ENCODE assay signal across 10 cellular contexts in genomic region chr19:35143231-35143715, GRCh38. TPM values are rescaled to one million over a fixed set of nuclear protein-coding genes. Genes with fewer than 3 reads are reported as not detected.
DNase-seq lines count a peak whose midpoint lies in the region; ATAC-seq, FAIRE-seq and TF ChIP-seq lines count a peak whose summit lies in the region.
"Had no signal": no experiment of that assay in that cellular context is flagged by ENCODE, and none has a peak within 500 bp of the region (broad histone marks: within the 10 kb centered on the region; RNA-seq: fewer than 3 reads in every experiment).

Gene FXYD7, plus strand, starts transcription at chr19:35143255. Its CDS starts 79 bp downstream, at chr19:35143334.

- peaks cover 30% of the 10 kb centered on the region for H3K4me1 Mint-ChIP-seq in activated naive CD8-positive, alpha-beta T cell (ENCODE audit: low read depth)

- peaks cover 46% of the 10 kb centered on the region for H3K4me1 ChIP-seq in A549
- H3K4me1 ChIP-seq in lower lobe of right lung, result peaks cover 23% of the 10 kb centered on the region

- CTCF ChIA-PET in A549 (lab: Yijun Ruan, JAX), result interaction anchor here (0.6 to 11.0 kb wide), 19 partner anchors 8 to 379 kb away, joined by 3 to 163 read pairs (median 4); partner anchors contain the start of genes FXYD3, FXYD5, LGI4 and USF2

- no peaks in the 10 kb centered on the region for H3K9me3 Mint-ChIP-seq in activated naive CD8-positive, alpha-beta T cell (ENCODE audit: low read depth)

- H3K4me3 ChIP-seq in A549 (peak within 1 kb of the TSS; percentile 36), H7 (ENCODE audit: insufficient read depth, low read depth, low read length) (peak within 1 kb of the TSS; percentile 64), lower lobe of right lung (peak within 1 kb of the TSS; percentile 19)

- H3K36me3 ChIP-seq in H7 (replicated peaks; ENCODE audit: control insufficient read depth, insufficient read depth, low read length) (no peaks in the 10 kb centered on the region), lower lobe of right lung (no peaks in the 10 kb centered on the region)

- peak within 1 kb of the TSS; percentile 81 for H3K4me3 Mint-ChIP-seq in activated naive CD8-positive, alpha-beta T cell

- TF ChIP-seq EP300 in A549 (IDR thresholded peaks at IDR 0.05), result no peak

- TF ChIP-seq POLR2A in A549 (IDR thresholded peaks at IDR 0.05; ENCODE audit: low read length), result no peak

- H3K27me3 Mint-ChIP-seq in activated naive CD8-positive, alpha-beta T cell, result no peaks in the 10 kb centered on the region

- DNase-seq in A549 (ENCODE audit: low read depth in 1 of 2, low spot score in 1 of 2) (no peak), H7 (peak; percentile 75), lower lobe of right lung (no peak), NCI-H446 (lab: John Stamatoyannopoulos, UW) (no peak), NCI-H2196 (lab: John Stamatoyannopoulos, UW; ENCODE audit: unreplicated experiment) (no peak), GM20000 (ENCODE audit: low spot score) (no peak)
- DNase-seq in effector CD4-positive, alpha-beta T cell, result no peak

- H3K27me3 ChIP-seq in H7 (ENCODE audit: control insufficient read depth, insufficient read depth, low read length), result peaks cover 27% of the 10 kb centered on the region
- peaks cover 18% of the 10 kb centered on the region for H3K27me3 ChIP-seq in lower lobe of right lung (ENCODE audit: low read depth)

- TF ChIP-seq CTCF in A549 (IDR thresholded peaks at IDR 0.05), result peak; percentile 1; the same call in 2 of the 3 replicates
- peak; percentile 28 for TF ChIP-seq CTCF in lower lobe of right lung (IDR thresholded peaks at IDR 0.05)
- TF ChIP-seq CTCF in GM20000 (IDR thresholded peaks at IDR 0.05; ENCODE audit: extremely low read depth, missing control alignments), result no peak

- H3K27ac Mint-ChIP-seq in activated naive CD8-positive, alpha-beta T cell, result no peak within 1 kb of the TSS

- 14% methylated on average over 20 of the region's 31 CpGs for WGBS in A549 (ENCODE audit: missing lambda C conversion rate)

- H3K4me2 ChIP-seq in A549, result peak within 1 kb of the TSS; percentile 83

- no peak for TF ChIP-seq RAD21 in A549 (conservative IDR thresholded peaks at IDR 0.05 in 1 of 2, IDR thresholded peaks at IDR 0.05 in 1 of 2)

- H3K36me3 Mint-ChIP-seq in activated naive CD8-positive, alpha-beta T cell, result no peaks in the 10 kb centered on the region

- H3K27ac ChIP-seq in A549, result peak within 1 kb of the TSS; percentile 4 to 59; a peak in 3 of 6 replicates
- H3K27ac ChIP-seq in lower lobe of right lung, result no peak within 1 kb of the TSS

- intact Hi-C loops in lower lobe of right lung (cut with DNase I), result no loop called here

- H3K9me3 ChIP-seq in A549, result no peaks in the 10 kb centered on the region
- no peaks in the 10 kb centered on the region for H3K9me3 ChIP-seq in lower lobe of right lung

- no peak for FAIRE-seq in A549 (lab: Jason Lieb, UNC)
- FAIRE-seq: bronchial epithelial cell had no signal

- POLR2A ChIA-PET in A549 (lab: Yijun Ruan, JAX), result no interaction called here

- ATAC-seq in A549, result no peak
- ATAC-seq in lower lobe of right lung, result no peak

TF ChIP-seq in A549, 52 proteins besides CTCF, POLR2A, EP300 and RAD21:
- TF ChIP-seq RARB (CRISPR knock-in tag; IDR thresholded peaks at IDR 0.05) (no peak), GATA3 (IDR thresholded peaks at IDR 0.05; ENCODE audit: borderline replicate concordance) (no peak), EHMT2 (IDR thresholded peaks at IDR 0.05; ENCODE audit: low read depth) (no peak), CEBPB (IDR thresholded peaks at IDR 0.05) (no peak), FOSB (CRISPR knock-in tag; IDR thresholded peaks at IDR 0.05) (no peak), PHF8 (IDR thresholded peaks at IDR 0.05; ENCODE audit: borderline replicate concordance, low read depth) (no peak), HOXB13 (CRISPR knock-in tag; IDR thresholded peaks at IDR 0.05; ENCODE audit: low read depth) (no peak)

RNA-seq across cellular contexts. Expression of gene FXYD7, which starts in this region (rescaled TPM):
- polyA plus RNA-seq in A549 (2011; rRNA removed) (not detected in 2 replicates), A549 (2017; fragmentation: RNase III; extraction: RNeasy Plus Mini Kit Qiagen cat#74134 plus additional on column Dnase treatment) (0.15 TPM in 1 of 3 replicates, not detected in the others)
- polyA plus RNA-seq in A549 (2012; cell fraction: cytosol; rRNA removed), result 0.20 and 0.21 TPM in 2 replicates
- polyA plus RNA-seq in A549 (2012; cell fraction: nucleus; rRNA removed), result 0.09 and 0.12 TPM in 2 replicates
- polyA minus RNA-seq in A549 (2011; rRNA and poly(A)+ RNA removed), result not detected in 2 replicates
- total RNA-seq in H7 (2014; rRNA removed; shearing (Covaris generic)), result 1.3 and 1.8 TPM in 2 replicates
- total RNA-seq in lower lobe of right lung, result not detected
- total RNA-seq: bronchial epithelial cell, RPMI7951 had no signal
